ENCODE assay signal across 26 cellular contexts in the genomic region with DNA sequence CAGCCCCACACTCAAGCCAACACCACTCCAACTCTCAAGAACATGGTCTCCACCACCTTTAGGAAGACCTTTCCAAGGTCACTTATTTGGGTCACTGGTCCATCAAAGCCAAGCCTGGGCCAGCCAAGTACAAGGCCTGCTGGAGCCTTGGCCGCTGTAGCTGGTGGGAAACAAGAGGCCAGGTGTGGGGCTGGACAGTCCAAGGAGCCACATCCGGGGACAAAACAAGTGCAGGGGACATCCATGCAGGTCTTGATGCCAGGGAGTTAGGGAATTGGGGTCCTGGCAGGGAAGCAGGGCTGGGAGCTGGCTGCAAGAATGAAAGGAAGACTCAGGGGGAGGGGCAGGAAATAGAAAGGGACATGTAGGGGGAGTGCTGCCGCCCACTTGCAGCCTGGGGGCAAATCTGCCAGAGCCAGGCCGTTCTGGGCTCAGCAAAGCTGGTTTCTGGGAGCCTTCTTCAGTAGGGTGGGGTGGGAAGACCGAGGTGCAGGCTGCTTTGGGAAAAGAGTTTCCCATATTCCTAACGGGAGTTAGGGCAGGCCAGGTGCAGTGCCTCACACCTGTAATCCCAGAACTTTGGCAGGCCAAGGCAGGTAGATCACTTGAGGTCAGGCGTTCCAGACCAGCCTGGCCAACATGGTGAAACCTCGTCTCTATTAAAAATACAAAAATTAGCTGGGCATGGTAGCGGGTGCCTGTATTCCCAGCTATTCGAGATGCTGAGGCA.
DNase-seq lines count a peak whose midpoint lies in the region; ATAC-seq, FAIRE-seq and TF ChIP-seq lines count a peak whose summit lies in the region.
"Had no signal": no experiment of that assay in that cellular context is flagged by ENCODE, and none has a peak within 500 bp of the region (broad histone marks: within the 10 kb centered on the region; RNA-seq: fewer than 3 reads in every experiment).

No MANE protein-coding gene starts in this region.

- FAIRE-seq in urothelium cell line (lab: Jason Lieb, UNC) (peak; percentile 9), GM12891 (lab: Jason Lieb, UNC) (no peak), RCC 7860 (lab: Jason Lieb, UNC) (no peak)
- FAIRE-seq: frontal cortex, GM12878 had no signal

- H4K20me1 ChIP-seq in GM23338 (replicated peaks; ENCODE audit: insufficient read depth), result no peaks in the 10 kb centered on the region

- TF ChIP-seq CTCF in GM23338 (conservative IDR thresholded peaks at IDR 0.05; ENCODE audit: low read depth in 2 of 2), result no peak
- TF ChIP-seq CTCF in lower lobe of right lung (IDR thresholded peaks at IDR 0.05), result no peak

- no peak overlapping the region for H2AFZ ChIP-seq in GM23338
- H2AFZ ChIP-seq: hepatocyte had no signal

- no peaks in the 10 kb centered on the region for H3K9me3 ChIP-seq in lower lobe of right lung
- H3K9me3 ChIP-seq: breast epithelium, colonic mucosa, esophagus muscularis mucosa, left ventricle myocardium inferior, neutrophil, psoas muscle, stomach, tibial artery had no signal

- H3K79me2 ChIP-seq in GM23338 (replicated peaks; ENCODE audit: insufficient read depth), result no peaks in the 10 kb centered on the region
- H3K79me2 ChIP-seq: hepatocyte had no signal

- no peak overlapping the region for H3K4me2 ChIP-seq in GM23338
- H3K4me2 ChIP-seq: hepatocyte had no signal

- no peaks in the 10 kb centered on the region; the same call in 1 of the 2 replicates for H3K36me3 ChIP-seq in GM23338 (ENCODE audit: insufficient read depth)
- no peaks in the 10 kb centered on the region for H3K36me3 ChIP-seq in lower lobe of right lung
- H3K36me3 ChIP-seq: breast epithelium, colonic mucosa, left ventricle myocardium inferior, neutrophil had no signal

- ATAC-seq in GM23338, result no peak
- no peak for ATAC-seq in activated T-helper 17 cell treated with anti-CD3 and anti-CD28 coated beads, Interleukin-2, amount 50 U/mL, for 72 hours (replicated peaks)
- ATAC-seq in lower lobe of right lung, result no peak
- no peak for ATAC-seq in HG03139 (IDR thresholded peaks at IDR 0.05; ENCODE audit: unreplicated experiment)
- ATAC-seq: effector memory CD8-positive, alpha-beta T cell; psoas muscle had no signal

- H3K4me3 ChIP-seq in GM23338, result no peak overlapping the region
- H3K4me3 ChIP-seq in lower lobe of right lung, result no peak overlapping the region
- H3K4me3 ChIP-seq: colonic mucosa, esophagus muscularis mucosa, GM12878, hepatocyte, left ventricle myocardium inferior, psoas muscle, stomach, tibial artery had no signal

- DNase-seq in GM23338 (ENCODE audit: low spot score), result peak; percentile 23
- DNase-seq in lower lobe of right lung, result peak; percentile 22
- no peak for DNase-seq in urothelium cell line (ENCODE audit: low spot score)
- DNase-seq in GM12891 (ENCODE audit: insufficient read length, low spot score), result no peak
- DNase-seq in RCC 7860 (ENCODE audit: low spot score), result no peak
- DNase-seq: activated CD4-positive, alpha-beta T cell treated with anti-CD3 and anti-CD28 coated beads, Interleukin-2, amount 10 ng/mL, durations not matched to agents 24 days and 14 days; activated naive CD4-positive, alpha-beta T cell treated with anti-CD3 and anti-CD28 coated beads for 36 hours; activated T-cell treated with anti-CD3 and anti-CD28 coated beads, Interleukin-2, amount 50 U/mL, for 48 hours; colonic mucosa; effector memory CD8-positive, alpha-beta T cell; KBM-7; left ventricle myocardium inferior; NCI-H1694; psoas muscle; stimulated activated CD8-positive, alpha-beta memory T cell treated with anti-CD3 and anti-CD28 coated beads, Interleukin-4, amount 100 ng/mL, for 48 hours; stomach; tibial artery had no signal

- no peaks in the 10 kb centered on the region for H3K9me3 Mint-ChIP-seq in GM23338
- H3K9me3 Mint-ChIP-seq in activated T-helper 17 cell treated with anti-CD3 and anti-CD28 coated beads, Interleukin-2, amount 50 U/mL, for 72 hours, result no peaks in the 10 kb centered on the region
- H3K9me3 Mint-ChIP-seq: activated CD4-positive, alpha-beta T cell treated with anti-CD3 and anti-CD28 coated beads, Interleukin-2, amount 10 ng/mL, durations not matched to agents 24 days and 14 days; activated naive CD4-positive, alpha-beta T cell treated with anti-CD3 and anti-CD28 coated beads for 36 hours; effector memory CD8-positive, alpha-beta T cell had no signal

- peaks cover 4% of the 10 kb centered on the region; the same call in 1 of the 2 replicates for H3K9me2 ChIP-seq in GM23338 (ENCODE audit: insufficient read depth)

- H3K27ac ChIP-seq in GM23338 (ENCODE audit: low read depth), result no peak overlapping the region
- H3K27ac ChIP-seq in lower lobe of right lung, result no peak overlapping the region
- H3K27ac ChIP-seq: colonic mucosa, hepatocyte, left ventricle myocardium inferior, neutrophil, psoas muscle, tibial artery, VCaP had no signal

- H3F3A ChIP-seq in GM23338 (replicated peaks; ENCODE audit: low read depth), result no peaks in the 10 kb centered on the region

- H3K4me1 ChIP-seq in GM23338 (ENCODE audit: insufficient read depth) (no peaks in the 10 kb centered on the region; the same call in 1 of the 2 replicates), lower lobe of right lung (no peaks in the 10 kb centered on the region)
- H3K4me1 ChIP-seq: breast epithelium, colonic mucosa, psoas muscle had no signal

- H3K36me3 Mint-ChIP-seq in GM23338 (ENCODE audit: low read depth), result no peaks in the 10 kb centered on the region
- no peaks in the 10 kb centered on the region for H3K36me3 Mint-ChIP-seq in activated T-helper 17 cell treated with anti-CD3 and anti-CD28 coated beads, Interleukin-2, amount 50 U/mL, for 72 hours (ENCODE audit: low read depth)

- no peak overlapping the region for H3K4me3 Mint-ChIP-seq in GM23338
- no peak overlapping the region for H3K4me3 Mint-ChIP-seq in activated T-helper 17 cell treated with anti-CD3 and anti-CD28 coated beads, Interleukin-2, amount 50 U/mL, for 72 hours
- H3K4me3 Mint-ChIP-seq: activated CD4-positive, alpha-beta T cell treated with anti-CD3 and anti-CD28 coated beads, Interleukin-2, amount 10 ng/mL, durations not matched to agents 24 days and 14 days; activated naive CD4-positive, alpha-beta T cell treated with anti-CD3 and anti-CD28 coated beads for 36 hours; effector memory CD8-positive, alpha-beta T cell had no signal

- intact Hi-C loops in lower lobe of right lung (cut with DNase I), result no loop called here

- H3K27ac Mint-ChIP-seq in GM23338, result no peak overlapping the region
- H3K27ac Mint-ChIP-seq in activated T-helper 17 cell treated with anti-CD3 and anti-CD28 coated beads, Interleukin-2, amount 50 U/mL, for 72 hours, result peak overlapping the region; percentile 62
- H3K27ac Mint-ChIP-seq: activated CD4-positive, alpha-beta T cell treated with anti-CD3 and anti-CD28 coated beads, Interleukin-2, amount 10 ng/mL, durations not matched to agents 24 days and 14 days; activated naive CD4-positive, alpha-beta T cell treated with anti-CD3 and anti-CD28 coated beads for 36 hours had no signal

- H3K27me3 ChIP-seq in GM23338 (ENCODE audit: insufficient read depth), result no peaks in the 10 kb centered on the region
- H3K27me3 ChIP-seq in lower lobe of right lung (ENCODE audit: low read depth), result no peaks in the 10 kb centered on the region
- H3K27me3 ChIP-seq: breast epithelium, colonic mucosa, hepatocyte, neutrophil, stomach, tibial artery had no signal

- H3K27me3 Mint-ChIP-seq in GM23338 (ENCODE audit: insufficient read depth, low read depth, poor library complexity), result peaks cover 20% of the 10 kb centered on the region
- no peaks in the 10 kb centered on the region for H3K27me3 Mint-ChIP-seq in activated T-helper 17 cell treated with anti-CD3 and anti-CD28 coated beads, Interleukin-2, amount 50 U/mL, for 72 hours

- no peak for TF ChIP-seq POLR2A in GM12891 (IDR thresholded peaks at IDR 0.05; ENCODE audit: low read depth, low read length)

- peaks cover 10% of the 10 kb centered on the region; the same call in 2 of the 3 replicates for H3K4me1 Mint-ChIP-seq in GM23338
- H3K4me1 Mint-ChIP-seq in activated T-helper 17 cell treated with anti-CD3 and anti-CD28 coated beads, Interleukin-2, amount 50 U/mL, for 72 hours, result peaks cover 4% of the 10 kb centered on the region
- H3K4me1 Mint-ChIP-seq: activated CD4-positive, alpha-beta T cell treated with anti-CD3 and anti-CD28 coated beads, Interleukin-2, amount 10 ng/mL, durations not matched to agents 24 days and 14 days had no signal

TF ChIP-seq in GM23338, 12 proteins besides CTCF, POLR2A, EP300 and RAD21 (continues in another document):
- TF ChIP-seq POLR2AphosphoS5 (IDR thresholded peaks at IDR 0.05; ENCODE audit: low read depth), result no peak

TF ChIP-seq in GM12891, 5 proteins besides CTCF, POLR2A, EP300 and RAD21:
- no peak for TF ChIP-seq PAX5 (IDR thresholded peaks at IDR 0.05; ENCODE audit: insufficient read depth, low read length, severe bottlenecking)
- no peak for TF ChIP-seq TAF1 (IDR thresholded peaks at IDR 0.05; ENCODE audit: low read depth, low read length)
- TF ChIP-seq SPI1 (IDR thresholded peaks at IDR 0.05; ENCODE audit: low read depth, low read length), result no peak
- TF ChIP-seq POU2F2 (IDR thresholded peaks at IDR 0.05; ENCODE audit: low read depth, low read length), result no peak
- TF ChIP-seq POLR2AphosphoS5 (IDR thresholded peaks at IDR 0.05; ENCODE audit: low read depth, low read length), result no peak

Comparison
In these comparisons a context has a peak if more than half of its experiments do, and no peak if none do; other contexts are left out.
1. DNase-seq: peak in GM23338 (single experiment) and lower lobe of right lung (single experiment); none in urothelium cell line (single experiment), GM12891 (single experiment) and RCC 7860 (single experiment).